ENCODE assay signal across 18 cellular contexts in genomic region chr14:23530360-23531055, GRCh38. TPM values are rescaled to one million over a fixed set of nuclear protein-coding genes. Genes with fewer than 3 reads are reported as not detected.
DNase-seq lines count a peak whose midpoint lies in the region; ATAC-seq and TF ChIP-seq lines count a peak whose summit lies in the region.
"Had no signal": no experiment of that assay in that cellular context is flagged by ENCODE, and none has a peak within 500 bp of the region (broad histone marks: within the 10 kb centered on the region; RNA-seq: fewer than 3 reads in every experiment).

No MANE protein-coding gene starts in this region.

- TF ChIP-seq CTCF in DND-41 (IDR thresholded peaks at IDR 0.05; ENCODE audit: borderline replicate concordance, extremely low read depth, low read length, poor library complexity, severe bottlenecking) (no peak), WTC11 (IDR thresholded peaks at IDR 0.05) (no peak), nephron progenitor cell (IDR thresholded peaks at IDR 0.05) (no peak)

- ATAC-seq in DND-41 (ENCODE audit: insufficient read depth, low read depth) (peak; percentile 79), WTC11 (no peak)

- H3K36me3 ChIP-seq in DND-41 (ENCODE audit: insufficient read depth, low read length): no peaks in the 10 kb centered on the region
- H3K36me3 ChIP-seq: breast epithelium, thyroid gland had no signal

- H3K27me3 Mint-ChIP-seq in WTC11 (ENCODE audit: low read depth) (no peaks in the 10 kb centered on the region; the same call in 1 of the 2 replicates), nephron progenitor cell (ENCODE audit: low read depth, poor library complexity) (peaks cover 20% of the 10 kb centered on the region)
- H3K27me3 Mint-ChIP-seq: activated naive CD8-positive, alpha-beta T cell; B cell had no signal

- no peak overlapping the region for H3K9ac ChIP-seq in DND-41 (ENCODE audit: low read depth, low read length)

- H3K36me3 Mint-ChIP-seq in WTC11: peaks cover 69% of the 10 kb centered on the region
- peaks cover 54% of the 10 kb centered on the region for H3K36me3 Mint-ChIP-seq in nephron progenitor cell (ENCODE audit: low read depth)
- H3K36me3 Mint-ChIP-seq: activated naive CD8-positive, alpha-beta T cell had no signal

- H3K27ac ChIP-seq in DND-41 (ENCODE audit: low read length): no peak overlapping the region
- H3K27ac ChIP-seq: breast epithelium, thyroid gland had no signal

- no peaks in the 10 kb centered on the region for H3K79me2 ChIP-seq in DND-41 (ENCODE audit: insufficient read depth, low read length)

- POLR2A ChIA-PET in WTC11 (lab: Charles Lee): interaction anchor here (1.1 to 4.7 kb wide), 2 partner anchors 8 to 14 kb away, joined by 3 to 36 read pairs; no protein-coding TSS in a partner anchor

- H4K20me1 ChIP-seq in DND-41 (ENCODE audit: insufficient read depth, low read length): no peaks in the 10 kb centered on the region

- H3K27me3 ChIP-seq in DND-41 (ENCODE audit: insufficient read depth, low read length, poor library complexity): no peaks in the 10 kb centered on the region
- H3K27me3 ChIP-seq: breast epithelium, thyroid gland had no signal

- peaks cover 9% of the 10 kb centered on the region for H3K4me1 ChIP-seq in DND-41 (ENCODE audit: insufficient read depth, low read length)
- H3K4me1 ChIP-seq: breast epithelium, thyroid gland had no signal

- H3K4me3 Mint-ChIP-seq in WTC11: no peak overlapping the region
- peak overlapping the region; percentile 20 for H3K4me3 Mint-ChIP-seq in nephron progenitor cell
- H3K4me3 Mint-ChIP-seq: activated naive CD8-positive, alpha-beta T cell; B cell had no signal

- no peak overlapping the region for H3K4me2 ChIP-seq in DND-41 (ENCODE audit: insufficient read depth, low read length)

- DNase-seq in DND-41 (peak; percentile 23), KG1 (lab: John Stamatoyannopoulos, UW) (peak; percentile 9), WTC11 (ENCODE audit: low spot score) (no peak), nephron progenitor cell (no peak), NCI-H1417 treated with DMSO at 0.1 percent for 48 hours (lab: John Stamatoyannopoulos, UW) (no peak), NCI-H2107 treated with DMSO at 0.1 percent for 48 hours (lab: John Stamatoyannopoulos, UW; ENCODE audit: unreplicated experiment) (no peak)
- no peak for DNase-seq in activated naive CD4-positive, alpha-beta T cell treated with Interleukin-2 at 50 U/mL for 16 hours
- DNase-seq: activated T-cell treated with anti-CD3 and anti-CD28 coated beads, Interleukin-2, amount 50 U/mL, for 1 hour; effector CD4-positive, alpha-beta T cell; hippocampal formation; kidney glomerular epithelial cell; SIG-M5; stimulated activated CD4-positive, alpha-beta T cell treated with anti-CD3 and anti-CD28 coated beads, Interleukin-4, amount 100 ng/mL, for 24 hours; thyroid gland had no signal

- H2AFZ ChIP-seq in DND-41 (ENCODE audit: low read depth, low read length): no peak overlapping the region

- H3K4me1 Mint-ChIP-seq in WTC11 (peaks cover 46% of the 10 kb centered on the region), nephron progenitor cell (peaks cover 35% of the 10 kb centered on the region)
- H3K4me1 Mint-ChIP-seq: B cell had no signal

- H3K27ac Mint-ChIP-seq in WTC11 (peak overlapping the region; percentile 71), nephron progenitor cell (peak overlapping the region; percentile 88)
- H3K27ac Mint-ChIP-seq: activated naive CD8-positive, alpha-beta T cell; B cell had no signal

- CTCF ChIA-PET in WTC11 (lab: Charles Lee): interaction anchor here (1.2 to 6.7 kb wide), 7 partner anchors 8 to 52 kb away, joined by 3 to 117 read pairs (median 7); no protein-coding TSS in a partner anchor

- H3K9me3 ChIP-seq in DND-41 (ENCODE audit: insufficient read depth, low read length, severe bottlenecking): no peaks in the 10 kb centered on the region
- H3K9me3 ChIP-seq: breast epithelium, thyroid gland had no signal

- H3K9me3 Mint-ChIP-seq in WTC11 (no peaks in the 10 kb centered on the region), nephron progenitor cell (no peaks in the 10 kb centered on the region)

- H3K4me3 ChIP-seq in DND-41 (ENCODE audit: low read depth in 1 of 2, low read length in 2 of 2): no peak overlapping the region
- H3K4me3 ChIP-seq: breast epithelium, thyroid gland had no signal

TF ChIP-seq in WTC11, 78 proteins besides CTCF, POLR2A, EP300 and RAD21:
- TF ChIP-seq, protein P1, sequence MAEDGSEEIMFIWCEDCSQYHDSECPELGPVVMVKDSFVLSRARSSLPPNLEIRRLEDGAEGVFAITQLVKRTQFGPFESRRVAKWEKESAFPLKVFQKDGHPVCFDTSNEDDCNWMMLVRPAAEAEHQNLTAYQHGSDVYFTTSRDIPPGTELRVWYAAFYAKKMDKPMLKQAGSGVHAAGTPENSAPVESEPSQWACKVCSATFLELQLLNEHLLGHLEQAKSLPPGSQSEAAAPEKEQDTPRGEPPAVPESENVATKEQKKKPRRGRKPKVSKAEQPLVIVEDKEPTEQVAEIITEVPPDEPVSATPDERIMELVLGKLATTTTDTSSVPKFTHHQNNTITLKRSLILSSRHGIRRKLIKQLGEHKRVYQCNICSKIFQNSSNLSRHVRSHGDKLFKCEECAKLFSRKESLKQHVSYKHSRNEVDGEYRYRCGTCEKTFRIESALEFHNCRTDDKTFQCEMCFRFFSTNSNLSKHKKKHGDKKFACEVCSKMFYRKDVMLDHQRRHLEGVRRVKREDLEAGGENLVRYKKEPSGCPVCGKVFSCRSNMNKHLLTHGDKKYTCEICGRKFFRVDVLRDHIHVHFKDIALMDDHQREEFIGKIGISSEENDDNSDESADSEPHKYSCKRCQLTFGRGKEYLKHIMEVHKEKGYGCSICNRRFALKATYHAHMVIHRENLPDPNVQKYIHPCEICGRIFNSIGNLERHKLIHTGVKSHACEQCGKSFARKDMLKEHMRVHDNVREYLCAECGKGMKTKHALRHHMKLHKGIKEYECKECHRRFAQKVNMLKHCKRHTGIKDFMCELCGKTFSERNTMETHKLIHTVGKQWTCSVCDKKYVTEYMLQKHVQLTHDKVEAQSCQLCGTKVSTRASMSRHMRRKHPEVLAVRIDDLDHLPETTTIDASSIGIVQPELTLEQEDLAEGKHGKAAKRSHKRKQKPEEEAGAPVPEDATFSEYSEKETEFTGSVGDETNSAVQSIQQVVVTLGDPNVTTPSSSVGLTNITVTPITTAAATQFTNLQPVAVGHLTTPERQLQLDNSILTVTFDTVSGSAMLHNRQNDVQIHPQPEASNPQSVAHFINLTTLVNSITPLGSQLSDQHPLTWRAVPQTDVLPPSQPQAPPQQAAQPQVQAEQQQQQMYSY (CRISPR knock-in tag; IDR thresholded peaks at IDR 0.05): no peak
- TF ChIP-seq CREM (CRISPR knock-in tag; IDR thresholded peaks at IDR 0.05) (no peak), ZNF425 (CRISPR knock-in tag; conservative IDR thresholded peaks at IDR 0.05) (no peak)
TF ChIP-seq in WTC11: peak in this region for 0.

RNA-seq across cellular contexts. Expression of gene ZFHX2, which starts 21.1 kb away (rescaled TPM):
- 16.4 to 26.2 TPM (median 25.7 TPM) in 3 replicates for total RNA-seq in WTC11 (2021)
- total RNA-seq: skeletal muscle tissue had no signal

RNA-seq across cellular contexts. Expression of gene THTPA, which starts 25.6 kb away (rescaled TPM):
- 20.0 to 26.2 TPM (median 25.4 TPM) in 3 replicates for total RNA-seq in WTC11 (2021)

RNA-seq across cellular contexts. Expression of gene AP1G2, which starts 37.1 kb away (rescaled TPM):
- 108 to 122 TPM (median 115 TPM) in 3 replicates for total RNA-seq in WTC11 (2021)

RNA-seq across cellular contexts. Expression of gene JPH4, which starts 48.1 kb away (rescaled TPM):
- 50.1 to 62.0 TPM (median 60.0 TPM) in 3 replicates for total RNA-seq in WTC11 (2021)
- total RNA-seq: B cell had no signal

Comparison
In these comparisons a context has a peak if more than half of its experiments do, and no peak if none do; other contexts are left out.
1. DNase-seq: peak in DND-41 (single experiment) and KG1 (single experiment); none in WTC11 (single experiment), nephron progenitor cell (single experiment), activated naive CD4-positive, alpha-beta T cell treated with Interleukin-2 at 50 U/mL for 16 hours (single experiment), NCI-H1417 treated with DMSO at 0.1 percent for 48 hours (single experiment) and NCI-H2107 treated with DMSO at 0.1 percent for 48 hours (single experiment).